In genomic region chr5:6181147-6181729, GRCh38 we compare ENCODE assay signal across 11 cellular contexts.
"Had no signal": no experiment of that assay in that cellular context is flagged by ENCODE, and none has a peak within 500 bp of the region (broad histone marks: within the 10 kb centered on the region; RNA-seq: fewer than 3 reads in every experiment).

No MANE protein-coding gene starts in this region.

- DNase-seq: activated CD4-positive, alpha-beta memory T cell treated with anti-CD3 and anti-CD28 coated beads, Interleukin-2, amount 10 ng/mL, durations not matched to agents 7 days and 5 days; activated CD4-positive, alpha-beta T cell treated with anti-CD3 and anti-CD28 coated beads for 36 hours; activated gamma-delta T cell; activated T-cell treated with anti-CD3 and anti-CD28 coated beads, Interleukin-2, amount 50 U/mL, for 48 hours; amygdala; left lung; stimulated activated CD4-positive, alpha-beta T cell treated with anti-CD3 and anti-CD28 coated beads, Interleukin-12 subunit alpha, Interleukin-12 subunit beta, amount 100 ng/mL, for 4 hours; stimulated activated naive CD4-positive, alpha-beta T cell had no signal

- ATAC-seq: activated CD4-positive, alpha-beta T cell treated with anti-CD3 and anti-CD28 coated beads for 36 hours; left lung had no signal

- H3K4me1 ChIP-seq: left lung, suprapubic skin had no signal

- H3K9me3 ChIP-seq: left lung, suprapubic skin had no signal

- H3K36me3 ChIP-seq: left lung, suprapubic skin had no signal

- H3K27me3 ChIP-seq: left lung had no signal

- H3K4me3 ChIP-seq: left lung, suprapubic skin had no signal

- H3K27ac ChIP-seq: left lung, suprapubic skin, VCaP had no signal

- FAIRE-seq: islet of Langerhans had no signal
